Comparison of ENCODE assay signal across 8 cellular contexts in genomic region chr14:24093901-24094838, GRCh38. TPM values are rescaled to one million over a fixed set of nuclear protein-coding genes. Genes with fewer than 3 reads are reported as not detected.
A peak's percentile ranks its signal among the peaks of the same experiment; 100 is the strongest.
DNase-seq lines count a peak whose midpoint lies in the region; ATAC-seq and TF ChIP-seq lines count a peak whose summit lies in the region.

PCK2 (plus strand) TSS chr14:24094311; CDS start chr14:24094406, 95 bp downstream.

- H3K27me3 ChIP-seq in right cardiac atrium (ENCODE audit: control insufficient read depth, insufficient read depth) = no peaks in the 10 kb centered on the region
- no peaks in the 10 kb centered on the region for H3K27me3 ChIP-seq in rectal smooth muscle tissue (ENCODE audit: control insufficient read depth, insufficient read depth, low read length)

- H3K9me3 Mint-ChIP-seq in T-helper 1 cell treated with Interleukin-12 subunit alpha and Interleukin-12 subunit beta and Interleukin-4 antibody, amounts not matched to agents 30 μg/mL and 1 μg/mL, for 36 hours = no peaks in the 10 kb centered on the region

- CTCF ChIA-PET in GM10248 (lab: Yijun Ruan, JAX) = interaction anchor here (0.8 to 13.9 kb wide), 13 partner anchors 11 to 337 kb away, joined by 3 to 246 read pairs (median 5); partner anchors contain the start of genes CARMIL3, CPNE6, DCAF11 and EMC9

- no peak for TF ChIP-seq CTCF in GM10248 (IDR thresholded peaks at IDR 0.05; ENCODE audit: control extremely low read depth, extremely low read depth, low read depth, missing control alignments)

- under 1% methylated on average over 68 of the region's 68 CpGs for WGBS in right cardiac atrium

- H3K4me1 ChIP-seq in right cardiac atrium (ENCODE audit: control insufficient read depth, insufficient read depth, low read length) = peaks cover 6% of the 10 kb centered on the region
- H3K4me1 ChIP-seq in rectal smooth muscle tissue (ENCODE audit: control insufficient read depth, insufficient read depth, low read length) = peaks cover 3% of the 10 kb centered on the region

- H3K9ac ChIP-seq in rectal smooth muscle tissue (ENCODE audit: low read length) = peak within 1 kb of the TSS; percentile 69

- peaks cover 18% of the 10 kb centered on the region for H3K36me3 Mint-ChIP-seq in T-helper 1 cell treated with Interleukin-12 subunit alpha and Interleukin-12 subunit beta and Interleukin-4 antibody, amounts not matched to agents 30 μg/mL and 1 μg/mL, for 36 hours (ENCODE audit: low read depth)

- peaks cover under 1% of the 10 kb centered on the region for H3K36me3 ChIP-seq in rectal smooth muscle tissue (ENCODE audit: control insufficient read depth, insufficient read depth, low read length)

- H3K27ac Mint-ChIP-seq in T-helper 1 cell treated with Interleukin-12 subunit alpha and Interleukin-12 subunit beta and Interleukin-4 antibody, amounts not matched to agents 30 μg/mL and 1 μg/mL, for 36 hours = peak within 1 kb of the TSS; percentile 97

- peaks cover 25% of the 10 kb centered on the region for H3K4me1 Mint-ChIP-seq in T-helper 1 cell treated with Interleukin-12 subunit alpha and Interleukin-12 subunit beta and Interleukin-4 antibody, amounts not matched to agents 30 μg/mL and 1 μg/mL, for 36 hours (ENCODE audit: low read depth)

- peak within 1 kb of the TSS; percentile 83 for H3K27ac ChIP-seq in right cardiac atrium (ENCODE audit: low read length)
- H3K27ac ChIP-seq in rectal smooth muscle tissue (ENCODE audit: low read depth, low read length) = peak within 1 kb of the TSS; percentile 86

- intact Hi-C loops in right cardiac atrium (cut with DNase I) = loop anchor here in 3 of 4 donors (5.0 to 10.0 kb wide), 3 partner anchors 37 to 109 kb away; partner anchors contain the start of gene DHRS4L2 (in 2 of the 3)

- no peaks in the 10 kb centered on the region for H3K27me3 Mint-ChIP-seq in T-helper 1 cell treated with Interleukin-12 subunit alpha and Interleukin-12 subunit beta and Interleukin-4 antibody, amounts not matched to agents 30 μg/mL and 1 μg/mL, for 36 hours (ENCODE audit: low read depth)

- no peaks in the 10 kb centered on the region for H3K9me3 ChIP-seq in right cardiac atrium (ENCODE audit: control insufficient read depth, low read length)

- POLR2A ChIA-PET in GM10248 (lab: Yijun Ruan, JAX) = interaction anchor here (0.9 to 2.7 kb wide), 5 partner anchors 20 to 67 kb away, joined by 3 to 29 read pairs (median 5); partner anchors contain the start of genes DCAF11, IRF9, NRL and PSME1

- H3K4me3 ChIP-seq in right cardiac atrium (ENCODE audit: low read length) (peak within 1 kb of the TSS; percentile 65), rectal smooth muscle tissue (ENCODE audit: low read length) (peak within 1 kb of the TSS; percentile 69)

- H3K4me3 Mint-ChIP-seq in T-helper 1 cell treated with Interleukin-12 subunit alpha and Interleukin-12 subunit beta and Interleukin-4 antibody, amounts not matched to agents 30 μg/mL and 1 μg/mL, for 36 hours = peak within 1 kb of the TSS; percentile 99

- peak; percentile 91 for DNase-seq in GM10248 (ENCODE audit: extremely low spot score)
- DNase-seq in NCI-H1436 treated with DMSO at 0.1 percent for 48 hours (lab: John Stamatoyannopoulos, UW) = peak; percentile 71
- DNase-seq in amygdala (lab: John Stamatoyannopoulos, UW) = peak in 49 of 56 donors; percentile 21 to 90 (median 62)
- DNase-seq in right cardiac atrium = peak; percentile 95 to 97 (median 97)
- DNase-seq in middle frontal gyrus (ENCODE audit: extremely low spot score, low spot score) = no peak

- ATAC-seq in HG02763 (IDR thresholded peaks at IDR 0.05; ENCODE audit: unreplicated experiment) (peak; percentile 55), right cardiac atrium (peak; percentile 95)

RNA-seq across cellular contexts. Expression of gene PCK2, which starts in this region (rescaled TPM):
- 10 to 100 TPM in 1 of 4 donors, 1 to 10 TPM in 3; 4.0 to 11.0 (median 5.3) TPM for total RNA-seq in right cardiac atrium
- 3.5 TPM for polyA plus RNA-seq in right cardiac atrium
